In genomic region chr19:3536429-3537100, GRCh38 we compare ENCODE assay signal across 14 cellular contexts. TPM values are rescaled to one million over a fixed set of nuclear protein-coding genes. Genes with fewer than 3 reads are reported as not detected.
DNase-seq lines count a peak whose midpoint lies in the region; ATAC-seq and TF ChIP-seq lines count a peak whose summit lies in the region.
"Had no signal": no experiment of that assay in that cellular context is flagged by ENCODE, and none has a peak within 500 bp of the region (broad histone marks: within the 10 kb centered on the region; RNA-seq: fewer than 3 reads in every experiment).

No MANE protein-coding gene starts in this region.

- H3K4me3 ChIP-seq in HL-60 (replicated peaks; ENCODE audit: insufficient read depth, low read length) (no peak overlapping the region), spleen (no peak overlapping the region)

- 67 to 81% (median 72%) methylated on average over 9 to 27 of the region's 27 CpGs for WGBS in spleen, 5 donors

- TF ChIP-seq POLR2A in spleen (IDR thresholded peaks at IDR 0.05): no peak

- peaks cover 0 to 85% (median 55%) of the 10 kb centered on the region in 6 donors for H3K36me3 ChIP-seq in spleen

- no peak for ATAC-seq in GM21717 (IDR thresholded peaks at IDR 0.05; ENCODE audit: unreplicated experiment)
- ATAC-seq in HG02642 (IDR thresholded peaks at IDR 0.05; ENCODE audit: poor library complexity, unreplicated experiment): no peak

- H3K9me3 ChIP-seq in spleen: peaks cover 0 to 5% (median 0%) of the 10 kb centered on the region in 8 donors

- H3K27ac ChIP-seq in HL-60 (replicated peaks) (peak overlapping the region; percentile 65), spleen (peak overlapping the region in 6 of 8 donors; percentile 13 to 54 (median 35))

- no peak for DNase-seq in HL-60 (ENCODE audit: low read depth in 1 of 2, low spot score in 1 of 2)
- DNase-seq in cerebellar cortex (ENCODE audit: low spot score): peak; percentile 38
- DNase-seq in hypothalamus (lab: John Stamatoyannopoulos, UW): peak in 36 of 51 donors; percentile 9 to 86 (median 61)
- DNase-seq in spleen: no peak
- DNase-seq in NCI-H2107 treated with DMSO at 0.1 percent for 48 hours (lab: John Stamatoyannopoulos, UW; ENCODE audit: unreplicated experiment): no peak
- DNase-seq in kidney glomerular epithelial cell (lab: John Stamatoyannopoulos, UW): no peak
- DNase-seq: COR-L47, NCI-H1092, NCI-H510A, SIG-M5 had no signal

- TF ChIP-seq CTCF in HL-60 (IDR thresholded peaks at IDR 0.05; ENCODE audit: insufficient read depth, low read length): no peak
- no peak for TF ChIP-seq CTCF in spleen (IDR thresholded peaks at IDR 0.05 in 8 of 11, conservative IDR thresholded peaks at IDR 0.05 in 3 of 11)

- intact Hi-C loops in spleen (cut with DNase I; ENCODE audit: low total_unique reads): no loop called here

- H3K27me3 ChIP-seq in HL-60 (ENCODE audit: insufficient read depth, poor library complexity, severe bottlenecking): no peaks in the 10 kb centered on the region
- H3K27me3 ChIP-seq in spleen (replicated peaks in 1 of 7): no peaks in the 10 kb centered on the region

- H3K4me1 ChIP-seq in spleen: peaks cover 0 to 25% (median 12%) of the 10 kb centered on the region in 6 donors

RNA-seq across cellular contexts. Expression of gene TEKTIP1, which starts 2.4 kb away (rescaled TPM):
- total RNA-seq in spleen: 1 to 10 TPM in 6 of 7 donors, not detected in 1; 2.7 to 7.4 (median 4.8) TPM
- 1 to 10 TPM; 1.2 to 1.5 (median 1.2) TPM for polyA plus RNA-seq in spleen
- total RNA-seq: fibroblast of lung had no signal
- polyA plus RNA-seq: fibroblast of lung, neural cell had no signal

RNA-seq across cellular contexts. Expression of gene MFSD12, which starts 20.8 kb away (rescaled TPM):
- total RNA-seq in spleen: 100 to 1,000 TPM in 3 of 7 donors, 10 to 100 TPM in 4; 62.8 to 131 (median 98.6) TPM
- polyA plus RNA-seq in spleen: 10 to 100 TPM; 31.0 to 63.9 (median 37.6) TPM

RNA-seq across cellular contexts. Expression of gene FZR1, which starts 30.5 kb away (rescaled TPM):
- 10 to 100 TPM; 26.4 to 53.6 (median 47.3) TPM for total RNA-seq in spleen
- polyA plus RNA-seq in spleen: 10 to 100 TPM in 2 of 3 donors, 1 to 10 TPM in 1; 9.8 to 26.1 (median 11.2) TPM

RNA-seq across cellular contexts. Expression of gene DOHH, which starts 36.1 kb away (rescaled TPM):
- 10 to 100 TPM in 4 of 7 donors, 1 to 10 TPM in 3; 6.9 to 13.7 (median 11.2) TPM for total RNA-seq in spleen
- 10 to 100 TPM in 2 of 3 donors, 1 to 10 TPM in 1; 6.6 to 16.8 (median 10.1) TPM for polyA plus RNA-seq in spleen

RNA-seq across cellular contexts. Expression of gene HMG20B, which starts 36.2 kb away (rescaled TPM):
- 10 to 100 TPM; 49.4 to 74.1 (median 62.8) TPM for total RNA-seq in spleen
- polyA plus RNA-seq in spleen: 10 to 100 TPM; 52.4 to 82.2 (median 71.4) TPM

Comparison
In these comparisons a context has a peak if more than half of its experiments do, and no peak if none do; other contexts are left out.
1. DNase-seq: peak in cerebellar cortex (single experiment) and hypothalamus (36 of 51); none in HL-60 (0 of 2), spleen (single experiment), NCI-H2107 treated with DMSO at 0.1 percent for 48 hours (single experiment) and kidney glomerular epithelial cell (single experiment).